20 cellular contexts compared by ENCODE assay signal in the genomic region with DNA sequence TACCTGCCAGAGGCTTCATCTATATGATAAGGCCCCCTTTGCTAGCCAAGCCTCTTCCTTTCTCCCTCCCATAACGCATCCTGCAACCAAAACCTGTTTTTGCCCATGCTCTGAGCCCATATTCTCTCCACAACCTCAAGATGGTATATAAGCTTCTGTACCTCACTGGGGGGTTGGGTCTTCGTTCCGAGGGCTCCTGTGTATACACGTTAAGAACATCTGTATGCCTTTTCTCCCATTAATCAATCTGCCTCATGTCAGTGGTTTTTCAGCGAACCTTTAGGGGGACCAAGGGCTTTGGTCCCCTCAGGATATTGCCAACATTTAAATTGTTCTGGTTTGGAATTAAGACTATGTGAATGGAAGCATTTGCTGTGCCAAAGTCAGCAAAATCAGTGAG.
DNase-seq lines count a peak whose midpoint lies in the region; ATAC-seq, FAIRE-seq and TF ChIP-seq lines count a peak whose summit lies in the region.
"Had no signal": no experiment of that assay in that cellular context is flagged by ENCODE, and none has a peak within 500 bp of the region (broad histone marks: within the 10 kb centered on the region; RNA-seq: fewer than 3 reads in every experiment).

No MANE protein-coding gene starts in this region.

- H3K79me2 ChIP-seq in DND-41 (ENCODE audit: insufficient read depth, low read length) (no peaks in the 10 kb centered on the region), GM23338 (replicated peaks; ENCODE audit: insufficient read depth) (no peaks in the 10 kb centered on the region), H1 (ENCODE audit: control insufficient read depth in 1 of 2, insufficient read depth in 2 of 2, low read length in 2 of 2) (no peaks in the 10 kb centered on the region), mesendoderm (ENCODE audit: control insufficient read depth, insufficient read depth, low read length) (no peaks in the 10 kb centered on the region)

- no peak overlapping the region for H2AFZ ChIP-seq in DND-41 (ENCODE audit: low read depth, low read length)
- no peak overlapping the region for H2AFZ ChIP-seq in GM23338
- no peak overlapping the region for H2AFZ ChIP-seq in H1 (ENCODE audit: low read length)
- H2AFZ ChIP-seq: GM23248 had no signal

- H2BK12ac ChIP-seq in H1 (ENCODE audit: low read depth, low read length), result no peak overlapping the region

- no peak overlapping the region for H4K91ac ChIP-seq in H1 (replicated peaks; ENCODE audit: insufficient read length, low read length)

- H3K27ac Mint-ChIP-seq in GM23338, result peak overlapping the region; percentile 57; the same call in 1 of the 2 replicates
- H3K27ac Mint-ChIP-seq in activated T-helper 1 cell treated with anti-CD3 and anti-CD28 coated beads, Interleukin-12 subunit alpha, Interleukin-12 subunit beta, Interleukin-2, Interleukin-4 antibody, amounts not matched to agents 30 ng/mL and 10 ng/mL and 1 ng/mL, durations not matched to agents 14 hours and 24 hours and 36 hours, result no peak overlapping the region
- H3K27ac Mint-ChIP-seq: CD4-positive, alpha-beta memory T cell; HFFc6 had no signal

- no peak overlapping the region for H2BK5ac ChIP-seq in H1 (ENCODE audit: low read depth, low read length)
- H2BK5ac ChIP-seq in mesendoderm (ENCODE audit: low read length), result peak overlapping the region; percentile 86

- H4K20me1 ChIP-seq in DND-41 (ENCODE audit: insufficient read depth, low read length) (no peaks in the 10 kb centered on the region), GM23338 (replicated peaks; ENCODE audit: insufficient read depth) (no peaks in the 10 kb centered on the region), H1 (replicated peaks in 1 of 2; ENCODE audit: control insufficient read depth in 1 of 2, insufficient read depth in 2 of 2, low read length in 2 of 2) (no peaks in the 10 kb centered on the region)

- H3K27ac ChIP-seq in DND-41 (ENCODE audit: low read length) (0 out of 2 replicates have a peak overlapping the region, but pooled peaks have one; percentile 35), GM23338 (ENCODE audit: low read depth) (peak overlapping the region; percentile 39; the same call in 1 of the 2 replicates), H1 (ENCODE audit: low read depth, low read length) (no peak overlapping the region), mesendoderm (ENCODE audit: low read depth, low read length) (peak overlapping the region; percentile 68)
- H3K27ac ChIP-seq: GM23248 had no signal

- no peaks in the 10 kb centered on the region for H3K4me1 ChIP-seq in DND-41 (ENCODE audit: insufficient read depth, low read length)
- no peaks in the 10 kb centered on the region for H3K4me1 ChIP-seq in GM23338 (ENCODE audit: insufficient read depth)
- H3K4me1 ChIP-seq in H1 (replicated peaks in 1 of 4; ENCODE audit: control insufficient read depth in 3 of 4, insufficient read depth in 4 of 4, low read length in 3 of 4), result peaks cover 0 to 3% (median 0%) of the 10 kb centered on the region in 4 experiments; a peak in 2 of 7 replicates
- H3K4me1 ChIP-seq in mesendoderm (ENCODE audit: control insufficient read depth, low read depth, low read length), result peaks cover 6% of the 10 kb centered on the region

- WGBS in H1 (ENCODE audit: extremely low coverage in 1 of 2, insufficient coverage in 1 of 2, insufficient read length in 1 of 2, insufficient replicate concordance in 2 of 2, low coverage in 1 of 2, low lambda C conversion rate in 2 of 2, missing lambda C conversion rate in 1 of 2), 2 experiments, result 84% methylated on average over 5 of the region's 5 CpGs; no CpG with 5 or more reads in 1 of the 2 experiments
- no CpG with 5 or more reads among the region's 5 CpGs for WGBS in mesendoderm (ENCODE audit: extremely low coverage, insufficient coverage, low lambda C conversion rate)

- no peaks in the 10 kb centered on the region for H3K9me3 Mint-ChIP-seq in GM23338
- H3K9me3 Mint-ChIP-seq in activated T-helper 1 cell treated with anti-CD3 and anti-CD28 coated beads, Interleukin-12 subunit alpha, Interleukin-12 subunit beta, Interleukin-2, Interleukin-4 antibody, amounts not matched to agents 30 ng/mL and 10 ng/mL and 1 ng/mL, durations not matched to agents 14 hours and 24 hours and 36 hours, result no peaks in the 10 kb centered on the region
- H3K9me3 Mint-ChIP-seq: HFFc6 had no signal

- H2AK5ac ChIP-seq in H1 (ENCODE audit: low read depth, low read length), result no peak overlapping the region
- H2AK5ac ChIP-seq in mesendoderm (ENCODE audit: low read length), result no peak overlapping the region

- H3K27me3 ChIP-seq in DND-41 (ENCODE audit: insufficient read depth, low read length, poor library complexity) (no peaks in the 10 kb centered on the region), GM23338 (ENCODE audit: insufficient read depth) (no peaks in the 10 kb centered on the region), H1 (replicated peaks in 1 of 4; ENCODE audit: control insufficient read depth in 3 of 4, extremely low read depth in 1 of 4, insufficient read depth in 3 of 4, low read length in 3 of 4) (no peaks in the 10 kb centered on the region), mesendoderm (ENCODE audit: insufficient read depth, low read length, poor library complexity) (no peaks in the 10 kb centered on the region)

- H3K27me3 Mint-ChIP-seq in GM23338 (ENCODE audit: insufficient read depth, low read depth, poor library complexity), result no peaks in the 10 kb centered on the region
- H3K27me3 Mint-ChIP-seq in activated T-helper 1 cell treated with anti-CD3 and anti-CD28 coated beads, Interleukin-12 subunit alpha, Interleukin-12 subunit beta, Interleukin-2, Interleukin-4 antibody, amounts not matched to agents 30 ng/mL and 10 ng/mL and 1 ng/mL, durations not matched to agents 14 hours and 24 hours and 36 hours (ENCODE audit: insufficient read depth), result no peaks in the 10 kb centered on the region
- H3K27me3 Mint-ChIP-seq: CD4-positive, alpha-beta memory T cell had no signal

- H4K5ac ChIP-seq in H1 (ENCODE audit: insufficient read length, low read depth, low read length), result no peak overlapping the region
- peak overlapping the region; percentile 84 for H4K5ac ChIP-seq in mesendoderm (ENCODE audit: low read length)

- no peak overlapping the region for H3K14ac ChIP-seq in H1 (ENCODE audit: insufficient read length)

- H3K23ac ChIP-seq in H1 (ENCODE audit: insufficient read length) (no peak overlapping the region), mesendoderm (ENCODE audit: low read length) (no peak overlapping the region)

- no peaks in the 10 kb centered on the region for H3F3A ChIP-seq in GM23338 (replicated peaks; ENCODE audit: low read depth)

- TF ChIP-seq EP300 in H1 (IDR thresholded peaks at IDR 0.05; ENCODE audit: borderline replicate concordance in 1 of 2, low read depth in 2 of 2, low read length in 2 of 2), result no peak

- H3K56ac ChIP-seq in H1 (replicated peaks; ENCODE audit: insufficient read length, low read depth, low read length), result no peak overlapping the region
- H3K56ac ChIP-seq in mesendoderm (ENCODE audit: low read length), result peak overlapping the region; percentile 79

- H3K4me3 ChIP-seq in DND-41 (ENCODE audit: low read depth in 1 of 2, low read length in 2 of 2), result no peak overlapping the region
- no peak overlapping the region for H3K4me3 ChIP-seq in GM23338
- no peak overlapping the region for H3K4me3 ChIP-seq in H1 (ENCODE audit: extremely low read depth in 1 of 4, insufficient read depth in 2 of 4, low read depth in 3 of 4, low read length in 4 of 4)
- no peak overlapping the region for H3K4me3 ChIP-seq in mesendoderm (ENCODE audit: low read length)
- H3K4me3 ChIP-seq: GM23248, HAP-1 had no signal

- no peak for TF ChIP-seq POLR2A in H1 (IDR thresholded peaks at IDR 0.05; ENCODE audit: control extremely low read depth in 1 of 2, low read depth in 2 of 2, low read length in 2 of 2)

- H3K9me3 ChIP-seq in DND-41 (ENCODE audit: insufficient read depth, low read length, severe bottlenecking) (peaks cover 2% of the 10 kb centered on the region), H1 (ENCODE audit: insufficient read depth in 2 of 2, low read depth in 1 of 2, low read length in 1 of 2) (no peaks in the 10 kb centered on the region)
- H3K9me3 ChIP-seq: HAP-1 had no signal

- H3K4me2 ChIP-seq in DND-41 (ENCODE audit: insufficient read depth, low read length), result no peak overlapping the region
- H3K4me2 ChIP-seq in GM23338, result no peak overlapping the region
- H3K4me2 ChIP-seq in H1 (ENCODE audit: insufficient read depth in 1 of 2, low read depth in 2 of 2, low read length in 2 of 2), result no peak overlapping the region
- H3K4me2 ChIP-seq in mesendoderm (ENCODE audit: low read length), result no peak overlapping the region

- H2BK120ac ChIP-seq in H1 (replicated peaks; ENCODE audit: low read depth, low read length) (no peak overlapping the region), mesendoderm (ENCODE audit: low read depth, low read length) (no peak overlapping the region)

- H3K4me3 Mint-ChIP-seq in GM23338, result no peak overlapping the region
- no peak overlapping the region for H3K4me3 Mint-ChIP-seq in activated T-helper 1 cell treated with anti-CD3 and anti-CD28 coated beads, Interleukin-12 subunit alpha, Interleukin-12 subunit beta, Interleukin-2, Interleukin-4 antibody, amounts not matched to agents 30 ng/mL and 10 ng/mL and 1 ng/mL, durations not matched to agents 14 hours and 24 hours and 36 hours
- H3K4me3 Mint-ChIP-seq: CD4-positive, alpha-beta memory T cell; HFFc6 had no signal

- POLR2A ChIA-PET in H1 (lab: Charles Lee; ENCODE audit: partially characterized antibody), result interaction anchor here (1.6 kb wide), 1 partner anchor 16 kb away, joined by 5 read pairs; no protein-coding TSS in a partner anchor

- H3K36me3 ChIP-seq in DND-41 (ENCODE audit: insufficient read depth, low read length), result peaks cover 87% of the 10 kb centered on the region
- H3K36me3 ChIP-seq in GM23338 (ENCODE audit: insufficient read depth), result no peaks in the 10 kb centered on the region
- no peaks in the 10 kb centered on the region for H3K36me3 ChIP-seq in H1 (ENCODE audit: control insufficient read depth in 2 of 4, insufficient read depth in 4 of 4, low read length in 3 of 4)
- H3K36me3 ChIP-seq in mesendoderm (ENCODE audit: control insufficient read depth, insufficient read depth, low read length), result no peaks in the 10 kb centered on the region
- H3K36me3 ChIP-seq: HAP-1 had no signal

- TF ChIP-seq RAD21 in H1 (IDR thresholded peaks at IDR 0.05 in 1 of 2, conservative IDR thresholded peaks at IDR 0.05 in 1 of 2; ENCODE audit: low read depth in 2 of 2, low read length in 2 of 2), result no peak

- H4K8ac ChIP-seq in H1 (ENCODE audit: extremely low read depth, insufficient read depth, low read length), result no peak overlapping the region
- no peak overlapping the region for H4K8ac ChIP-seq in mesendoderm (ENCODE audit: low read depth, low read length)

- H3K18ac ChIP-seq in H1 (ENCODE audit: extremely low read depth, low read length), result no peak overlapping the region
- H3K18ac ChIP-seq in mesendoderm (ENCODE audit: low read length), result peak overlapping the region; percentile 72

- no peak overlapping the region for H3K9ac ChIP-seq in DND-41 (ENCODE audit: low read depth, low read length)
- no peak overlapping the region for H3K9ac ChIP-seq in H1 (replicated peaks in 1 of 4; ENCODE audit: extremely low read depth in 1 of 4, low read depth in 3 of 4, low read length in 3 of 4)
- H3K9ac ChIP-seq in mesendoderm (ENCODE audit: low read length), result no peak overlapping the region
- H3K9ac ChIP-seq: GM23248 had no signal

- ATAC-seq in DND-41 (ENCODE audit: insufficient read depth, low read depth), result no peak
- no peak for ATAC-seq in GM23338
- ATAC-seq in GM19467 (IDR thresholded peaks at IDR 0.05; ENCODE audit: unreplicated experiment), result no peak

- H3K4me1 Mint-ChIP-seq in GM23338, result peaks cover 23% of the 10 kb centered on the region; the same call in 2 of the 3 replicates
- H3K4me1 Mint-ChIP-seq in activated T-helper 1 cell treated with anti-CD3 and anti-CD28 coated beads, Interleukin-12 subunit alpha, Interleukin-12 subunit beta, Interleukin-2, Interleukin-4 antibody, amounts not matched to agents 30 ng/mL and 10 ng/mL and 1 ng/mL, durations not matched to agents 14 hours and 24 hours and 36 hours (ENCODE audit: low read depth), result no peaks in the 10 kb centered on the region

- peaks cover 3% of the 10 kb centered on the region; the same call in 1 of the 3 replicates for H3K36me3 Mint-ChIP-seq in GM23338 (ENCODE audit: low read depth)
- no peaks in the 10 kb centered on the region for H3K36me3 Mint-ChIP-seq in activated T-helper 1 cell treated with anti-CD3 and anti-CD28 coated beads, Interleukin-12 subunit alpha, Interleukin-12 subunit beta, Interleukin-2, Interleukin-4 antibody, amounts not matched to agents 30 ng/mL and 10 ng/mL and 1 ng/mL, durations not matched to agents 14 hours and 24 hours and 36 hours (ENCODE audit: low read depth)
- H3K36me3 Mint-ChIP-seq: CD4-positive, alpha-beta memory T cell had no signal

- TF ChIP-seq CTCF in DND-41 (IDR thresholded peaks at IDR 0.05; ENCODE audit: borderline replicate concordance, extremely low read depth, low read length, poor library complexity, severe bottlenecking) (no peak), GM23338 (conservative IDR thresholded peaks at IDR 0.05; ENCODE audit: low read depth in 2 of 2) (no peak), H1 (IDR thresholded peaks at IDR 0.05; ENCODE audit: control extremely low read depth in 1 of 3, insufficient read depth in 1 of 3, low read depth in 1 of 3, low read length in 3 of 3) (no peak)

- H3K79me1 ChIP-seq in H1 (ENCODE audit: low read depth, low read length) (no peaks in the 10 kb centered on the region), mesendoderm (ENCODE audit: low read length) (no peaks in the 10 kb centered on the region)

- no peak for DNase-seq in DND-41
- DNase-seq in GM23338 (ENCODE audit: low spot score), result no peak
- DNase-seq in H1 (ENCODE audit: low read depth in 1 of 2, low spot score in 2 of 2), result no peak
- no peak for DNase-seq in mesendoderm
- no peak for DNase-seq in activated CD4-positive, alpha-beta T cell treated with anti-CD3 and anti-CD28 coated beads, Interleukin-2, amount 50 U/mL, for 48 hours
- no peak for DNase-seq in kidney glomerular epithelial cell (lab: John Stamatoyannopoulos, UW)
- DNase-seq in activated T-helper 1 cell treated with anti-CD3 and anti-CD28 coated beads, Interleukin-12 subunit alpha, Interleukin-12 subunit beta, Interleukin-2, Interleukin-4 antibody, amounts not matched to agents 30 ng/mL and 10 ng/mL and 1 ng/mL, durations not matched to agents 14 hours and 24 hours and 36 hours (ENCODE audit: low spot score), result no peak
- DNase-seq: C1 segment of cervical spinal cord; Calu3; CD4-positive, alpha-beta memory T cell; COR-L47; DMS53; DMS79 treated with DMSO at 0.1 percent for 48 hours; GM23248; HFFc6 had no signal

- no peak overlapping the region for H3K4ac ChIP-seq in H1 (replicated peaks; ENCODE audit: insufficient read length, low read depth, low read length)
- H3K4ac ChIP-seq in mesendoderm (ENCODE audit: low read depth, low read length), result peak overlapping the region; percentile 77

- H3K9me2 ChIP-seq in GM23338 (ENCODE audit: insufficient read depth), result no peaks in the 10 kb centered on the region

- H2BK15ac ChIP-seq in H1 (ENCODE audit: low read length), result peak overlapping the region; percentile 76; the same call in 1 of the 2 replicates
- H2BK15ac ChIP-seq in mesendoderm (replicated peaks; ENCODE audit: low read depth), result no peak overlapping the region

- intact Hi-C loops in activated T-helper 1 cell treated with anti-CD3 and anti-CD28 coated beads, Interleukin-12 subunit alpha, Interleukin-12 subunit beta, Interleukin-2, Interleukin-4 antibody, amounts not matched to agents 30 ng/mL and 10 ng/mL and 1 ng/mL, durations not matched to agents 14 hours and 24 hours and 36 hours (cut with micrococcal nuclease), result no loop called here

- H2BK20ac ChIP-seq in H1 (ENCODE audit: low read length), result no peak overlapping the region

- no peaks in the 10 kb centered on the region for H3K23me2 ChIP-seq in H1 (ENCODE audit: low read depth, low read length)

- FAIRE-seq in H1 (lab: Jason Lieb, UNC), result no peak
- FAIRE-seq: G401.6, GM12892, H54 had no signal

- CTCF ChIA-PET in H1 (lab: Charles Lee; ENCODE audit: partially characterized antibody), result interaction anchor here (0.7 to 4.8 kb wide), 7 partner anchors 10 to 172 kb away, joined by 3 to 20 read pairs (median 4); no protein-coding TSS in a partner anchor
